In the genomic region with DNA sequence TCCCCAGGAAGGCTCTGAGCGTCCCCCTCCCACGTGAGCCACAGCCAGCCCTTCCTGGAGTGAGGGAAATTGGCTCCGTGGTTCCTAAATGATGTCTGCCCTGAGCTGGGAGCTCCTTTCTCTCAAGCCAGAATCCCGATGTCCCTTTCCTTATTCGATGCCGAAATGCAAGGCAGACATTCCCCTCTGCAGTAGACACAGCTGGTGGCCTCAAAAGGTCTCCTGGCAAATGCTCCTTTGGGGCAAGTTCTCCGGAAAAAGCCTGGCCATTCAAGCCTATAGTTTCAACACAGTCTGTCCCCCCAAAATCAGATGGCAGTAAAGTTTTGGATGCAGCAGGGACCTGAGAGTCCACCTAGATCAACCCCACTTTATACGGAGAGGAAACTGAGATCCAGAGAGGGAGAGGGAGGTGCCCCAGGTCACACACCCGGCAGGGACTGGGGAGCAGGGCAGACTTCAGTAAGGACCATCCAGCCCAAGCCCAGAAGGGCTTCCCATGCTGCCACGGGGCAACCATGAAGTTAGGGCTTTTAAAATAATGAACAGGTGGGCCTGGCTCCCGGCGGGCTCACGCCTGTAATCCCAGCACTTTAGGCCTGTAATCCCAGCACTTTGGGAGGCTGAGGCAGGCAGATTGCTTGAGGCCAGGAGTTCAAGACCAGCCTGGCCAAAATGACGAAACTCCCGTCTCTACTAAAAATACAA, we compare ENCODE assay signal across 1 cellular context.
A peak's percentile ranks its signal among the peaks of the same experiment; 100 is the strongest.
TF ChIP-seq lines count a peak whose summit lies in the region.

No MANE protein-coding gene starts in this region.

TF ChIP-seq in HepG2, 621 proteins besides CTCF, POLR2A, EP300 and RAD21 (continued from another document):
- TF ChIP-seq, protein P1, sequence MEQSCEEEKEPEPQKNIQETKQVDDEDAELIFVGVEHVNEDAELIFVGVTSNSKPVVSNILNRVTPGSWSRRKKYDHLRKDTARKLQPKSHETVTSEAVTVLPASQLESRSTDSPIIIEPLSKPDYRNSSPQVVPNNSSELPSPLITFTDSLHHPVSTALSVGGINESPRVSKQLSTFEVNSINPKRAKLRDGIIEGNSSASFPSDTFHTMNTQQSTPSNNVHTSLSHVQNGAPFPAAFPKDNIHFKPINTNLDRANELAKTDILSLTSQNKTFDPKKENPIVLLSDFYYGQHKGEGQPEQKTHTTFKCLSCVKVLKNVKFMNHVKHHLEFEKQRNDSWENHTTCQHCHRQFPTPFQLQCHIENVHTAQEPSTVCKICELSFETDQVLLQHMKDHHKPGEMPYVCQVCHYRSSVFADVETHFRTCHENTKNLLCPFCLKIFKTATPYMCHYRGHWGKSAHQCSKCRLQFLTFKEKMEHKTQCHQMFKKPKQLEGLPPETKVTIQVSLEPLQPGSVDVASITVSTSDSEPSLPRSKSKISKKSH (CRISPR knock-in tag; IDR thresholded peaks at IDR 0.05; ENCODE audit: borderline replicate concordance): no peak
- TF ChIP-seq ZNF782 (CRISPR knock-in tag; IDR thresholded peaks at IDR 0.05; ENCODE audit: borderline replicate concordance) (no peak), ZNF484 (CRISPR knock-in tag; IDR thresholded peaks at IDR 0.05; ENCODE audit: borderline replicate concordance, low read depth) (no peak), ZNF556 (CRISPR knock-in tag; IDR thresholded peaks at IDR 0.05; ENCODE audit: borderline replicate concordance) (no peak)
- TF ChIP-seq, protein P2, sequence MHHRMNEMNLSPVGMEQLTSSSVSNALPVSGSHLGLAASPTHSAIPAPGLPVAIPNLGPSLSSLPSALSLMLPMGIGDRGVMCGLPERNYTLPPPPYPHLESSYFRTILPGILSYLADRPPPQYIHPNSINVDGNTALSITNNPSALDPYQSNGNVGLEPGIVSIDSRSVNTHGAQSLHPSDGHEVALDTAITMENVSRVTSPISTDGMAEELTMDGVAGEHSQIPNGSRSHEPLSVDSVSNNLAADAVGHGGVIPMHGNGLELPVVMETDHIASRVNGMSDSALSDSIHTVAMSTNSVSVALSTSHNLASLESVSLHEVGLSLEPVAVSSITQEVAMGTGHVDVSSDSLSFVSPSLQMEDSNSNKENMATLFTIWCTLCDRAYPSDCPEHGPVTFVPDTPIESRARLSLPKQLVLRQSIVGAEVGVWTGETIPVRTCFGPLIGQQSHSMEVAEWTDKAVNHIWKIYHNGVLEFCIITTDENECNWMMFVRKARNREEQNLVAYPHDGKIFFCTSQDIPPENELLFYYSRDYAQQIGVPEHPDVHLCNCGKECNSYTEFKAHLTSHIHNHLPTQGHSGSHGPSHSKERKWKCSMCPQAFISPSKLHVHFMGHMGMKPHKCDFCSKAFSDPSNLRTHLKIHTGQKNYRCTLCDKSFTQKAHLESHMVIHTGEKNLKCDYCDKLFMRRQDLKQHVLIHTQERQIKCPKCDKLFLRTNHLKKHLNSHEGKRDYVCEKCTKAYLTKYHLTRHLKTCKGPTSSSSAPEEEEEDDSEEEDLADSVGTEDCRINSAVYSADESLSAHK (CRISPR knock-in tag; IDR thresholded peaks at IDR 0.05; ENCODE audit: borderline replicate concordance): no peak
- TF ChIP-seq, protein P3, sequence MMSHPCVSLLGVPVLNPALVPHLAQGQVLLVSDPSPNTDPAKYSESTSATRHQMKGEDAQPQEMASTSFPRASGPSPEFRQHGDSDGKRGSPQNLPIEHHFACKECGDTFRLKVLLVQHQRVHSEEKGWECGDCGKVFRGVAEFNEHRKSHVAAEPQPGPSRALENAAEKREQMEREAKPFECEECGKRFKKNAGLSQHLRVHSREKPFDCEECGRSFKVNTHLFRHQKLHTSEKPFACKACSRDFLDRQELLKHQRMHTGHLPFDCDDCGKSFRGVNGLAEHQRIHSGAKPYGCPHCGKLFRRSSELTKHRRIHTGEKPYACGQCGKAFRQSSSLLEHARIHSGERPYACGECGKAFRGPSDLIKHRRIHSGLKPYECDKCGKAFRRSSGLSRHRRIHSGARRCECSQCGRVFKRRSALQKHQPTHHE (CRISPR knock-in tag; IDR thresholded peaks at IDR 0.05; ENCODE audit: borderline replicate concordance): no peak
- TF ChIP-seq, protein P4, sequence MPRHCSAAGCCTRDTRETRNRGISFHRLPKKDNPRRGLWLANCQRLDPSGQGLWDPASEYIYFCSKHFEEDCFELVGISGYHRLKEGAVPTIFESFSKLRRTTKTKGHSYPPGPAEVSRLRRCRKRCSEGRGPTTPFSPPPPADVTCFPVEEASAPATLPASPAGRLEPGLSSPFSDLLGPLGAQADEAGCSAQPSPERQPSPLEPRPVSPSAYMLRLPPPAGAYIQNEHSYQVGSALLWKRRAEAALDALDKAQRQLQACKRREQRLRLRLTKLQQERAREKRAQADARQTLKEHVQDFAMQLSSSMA (CRISPR knock-in tag; IDR thresholded peaks at IDR 0.05): 0 out of 2 replicates have a peak, but pooled peaks have one; percentile 47
